ENCODE assay signal across 8 cellular contexts in genomic region chr22:35627267-35628041, GRCh38. TPM values are rescaled to one million over a fixed set of nuclear protein-coding genes. Genes with fewer than 3 reads are reported as not detected.
DNase-seq lines count a peak whose midpoint lies in the region; ATAC-seq, FAIRE-seq and TF ChIP-seq lines count a peak whose summit lies in the region.

No MANE protein-coding gene starts in this region.

- H3K9me3 Mint-ChIP-seq in mesothelial cell of epicardium = no peaks in the 10 kb centered on the region

- peak overlapping the region; percentile 64 for H3K27ac Mint-ChIP-seq in mesothelial cell of epicardium

- POLR2A ChIA-PET in A673 (lab: Charles Lee; ENCODE audit: low non-redundant PET) = interaction anchor here (0.6 kb wide), 1 partner anchor 57 kb away, joined by 3 read pairs; no protein-coding TSS in a partner anchor
- POLR2A ChIA-PET in endothelial cell of umbilical vein (lab: Charles Lee) = no interaction called here

- no peaks in the 10 kb centered on the region for H3K36me3 ChIP-seq in A673 (ENCODE audit: insufficient read depth, low read length, poor library complexity, severe bottlenecking)
- no peaks in the 10 kb centered on the region for H3K36me3 ChIP-seq in endothelial cell of umbilical vein (ENCODE audit: control insufficient read depth in 2 of 2, extremely low read depth in 1 of 2, insufficient read depth in 2 of 2, low read length in 2 of 2)

- ATAC-seq in GM21381 (IDR thresholded peaks at IDR 0.05; ENCODE audit: unreplicated experiment) = no peak

- no peaks in the 10 kb centered on the region for H3K36me3 Mint-ChIP-seq in mesothelial cell of epicardium

- BruUV-seq in A673 (replicated peaks; lab: Mats Ljungman, UMichigan) (TSS peak; percentile 34), endothelial cell of umbilical vein (replicated peaks; lab: Mats Ljungman, UMichigan) (TSS peak; percentile 36)

- H3K4me3 Mint-ChIP-seq in mesothelial cell of epicardium = peak overlapping the region; percentile 71

- H3K79me2 ChIP-seq in endothelial cell of umbilical vein (ENCODE audit: control insufficient read depth, insufficient read depth, low read length) = no peaks in the 10 kb centered on the region

- H2AFZ ChIP-seq in endothelial cell of umbilical vein (ENCODE audit: low read depth, low read length) = peak overlapping the region; percentile 96

- peak overlapping the region; percentile 81 for H3K4me2 ChIP-seq in endothelial cell of umbilical vein (ENCODE audit: insufficient read depth, low read length)

- CTCF ChIA-PET in A673 (lab: Charles Lee) (no interaction called here), endothelial cell of umbilical vein (lab: Charles Lee) (interaction anchor here (0.7 to 2.2 kb wide), 18 partner anchors 16 to 651 kb away, joined by 3 to 19 read pairs (median 4); partner anchors contain the start of genes APOL6 and RBFOX2)

- TF ChIP-seq CTCF in A673 (conservative IDR thresholded peaks at IDR 0.05; ENCODE audit: low read depth, low read length) (peak; percentile 75), GM13976 (IDR thresholded peaks at IDR 0.05; ENCODE audit: borderline replicate concordance, control extremely low read depth, extremely low read depth, insufficient read depth, missing control alignments) (peak; percentile 71), endothelial cell of umbilical vein (IDR thresholded peaks at IDR 0.05; ENCODE audit: extremely low read depth in 1 of 2, insufficient read depth in 1 of 2, low read depth in 1 of 2, low read length in 2 of 2) (peak; percentile 48 to 54), mesothelial cell of epicardium (IDR thresholded peaks at IDR 0.05; ENCODE audit: unreplicated experiment) (no peak)

- peak; percentile 93 for FAIRE-seq in endothelial cell of umbilical vein (lab: Jason Lieb, UNC)

- H3K27me3 ChIP-seq in A673 (replicated peaks; ENCODE audit: insufficient read depth, low read depth, low read length, poor library complexity) = no peaks in the 10 kb centered on the region
- H3K27me3 ChIP-seq in endothelial cell of umbilical vein (ENCODE audit: control insufficient read depth in 2 of 2, insufficient read depth in 2 of 2, low read length in 2 of 2) = no peaks in the 10 kb centered on the region

- peak overlapping the region; percentile 59 for H3K9ac ChIP-seq in endothelial cell of umbilical vein (replicated peaks; ENCODE audit: extremely low read depth, insufficient read depth, low read length)

- in situ Hi-C loops in GM13976 (cut with MboI; ENCODE audit: low sequenced_read_pairs, unreplicated experiment) = no loop called here

- H3K4me3 ChIP-seq in A673 (ENCODE audit: low read depth, low read length, poor library complexity, severe bottlenecking) = peak overlapping the region; percentile 49
- peak overlapping the region; percentile 27 to 58 (median 51) for H3K4me3 ChIP-seq in endothelial cell of umbilical vein (replicated peaks in 1 of 3; ENCODE audit: insufficient read depth in 1 of 3, low read depth in 1 of 3, low read length in 3 of 3)

- no peaks in the 10 kb centered on the region for H3K27me3 Mint-ChIP-seq in mesothelial cell of epicardium (ENCODE audit: low read depth)

- no peaks in the 10 kb centered on the region for H3K9me1 ChIP-seq in endothelial cell of umbilical vein (replicated peaks; ENCODE audit: control insufficient read depth, extremely low read depth, insufficient read depth, low read length)

- DNase-seq in A673 (ENCODE audit: low spot score) = peak; percentile 90
- DNase-seq in GM13976 (ENCODE audit: low spot score) = peak; percentile 79
- DNase-seq in NCI-H510A treated with DMSO at 0.1 percent for 48 hours (lab: John Stamatoyannopoulos, UW) = peak; percentile 64
- DNase-seq in activated CD8-positive, alpha-beta memory T cell treated with anti-CD3 and anti-CD28 coated beads, Interleukin-2, amount 50 U/mL, for 4 hours = peak; percentile 59
- DNase-seq in endothelial cell of umbilical vein (ENCODE audit: low read depth, low spot score) = peak; percentile 76
- DNase-seq in mesothelial cell of epicardium (ENCODE audit: low spot score in 2 of 2, unreplicated experiment in 2 of 2) = peak in 1 of 2 experiments; percentile 48
- peak; percentile 45 for DNase-seq in stimulated activated CD8-positive, alpha-beta memory T cell treated with anti-CD3 and anti-CD28 coated beads, Interleukin-4, amount 100 ng/mL, for 24 hours (ENCODE audit: low read depth)

- intact Hi-C loops in A673 (cut with micrococcal nuclease; ENCODE audit: unreplicated experiment) = loop anchor here (1.0 to 5.0 kb wide), 4 partner anchors 210 to 497 kb away; no protein-coding TSS in a partner anchor
- intact Hi-C loops in endothelial cell of umbilical vein (cut with micrococcal nuclease) = loop anchor here (1.0 kb wide), 6 partner anchors 216 to 497 kb away; no protein-coding TSS in a partner anchor

- H3K4me1 ChIP-seq in A673 (ENCODE audit: insufficient read depth, low read length, poor library complexity, severe bottlenecking) = peaks cover 18% of the 10 kb centered on the region
- peaks cover 8% of the 10 kb centered on the region for H3K4me1 ChIP-seq in endothelial cell of umbilical vein (ENCODE audit: control insufficient read depth, extremely low read depth, insufficient read depth, low read length)

- H3K27ac ChIP-seq in A673 (ENCODE audit: low read depth, low read length, poor library complexity, severe bottlenecking) = peak overlapping the region; percentile 45
- H3K27ac ChIP-seq in endothelial cell of umbilical vein (ENCODE audit: insufficient read depth, low read depth, low read length) = peak overlapping the region; percentile 30

- peak; percentile 21 for TF ChIP-seq POLR2A in endothelial cell of umbilical vein (IDR thresholded peaks at IDR 0.05; ENCODE audit: low read depth, low read length)

- H3K9me3 ChIP-seq in A673 (ENCODE audit: low read depth, low read length, poor library complexity, severe bottlenecking) = no peaks in the 10 kb centered on the region
- no peaks in the 10 kb centered on the region for H3K9me3 ChIP-seq in endothelial cell of umbilical vein (replicated peaks; ENCODE audit: control insufficient read depth, insufficient read depth, low read length)

- H4K20me1 ChIP-seq in endothelial cell of umbilical vein (replicated peaks; ENCODE audit: control insufficient read depth, extremely low read depth, insufficient read depth, low read length) = no peaks in the 10 kb centered on the region

- H3K4me1 Mint-ChIP-seq in mesothelial cell of epicardium = peaks cover 27% of the 10 kb centered on the region

- dilution Hi-C loops in endothelial cell of umbilical vein (cut with MboI; ENCODE audit: extremely low pct_ligation_motif_present, low sequenced_read_pairs) = no loop called here

TF ChIP-seq in endothelial cell of umbilical vein, 7 proteins besides CTCF, POLR2A, EP300 and RAD21:
- TF ChIP-seq POLR2AphosphoS5 (IDR thresholded peaks at IDR 0.05; ENCODE audit: insufficient read depth, low read depth, low read length) (peak; percentile 13), MAX (IDR thresholded peaks at IDR 0.05; ENCODE audit: insufficient read depth, insufficient read length) (no peak), FOS (IDR thresholded peaks at IDR 0.05; ENCODE audit: borderline replicate concordance, insufficient read depth, low read length) (no peak), EZH2 (IDR thresholded peaks at IDR 0.05; ENCODE audit: borderline replicate concordance, low read depth, low read length, severe bottlenecking) (no peak), GATA2 (IDR thresholded peaks at IDR 0.05; ENCODE audit: insufficient read depth, insufficient read length, low read depth, low read length) (no peak), JUN (IDR thresholded peaks at IDR 0.05; ENCODE audit: borderline replicate concordance, insufficient read depth, insufficient read length, low read depth) (no peak), MYC (IDR thresholded peaks at IDR 0.05; ENCODE audit: low read depth, low read length) (peak; percentile 43)

RNA-seq across cellular contexts. Expression of gene MB, which starts 10.3 kb away (rescaled TPM):
- total RNA-seq in A673 (2021) (0.30 and 0.46 TPM in 2 replicates), endothelial cell of umbilical vein (not detected in 2 replicates), mesothelial cell of epicardium (not detected in 3 replicates)
- polyA plus RNA-seq in endothelial cell of umbilical vein = not detected in 2 replicates
- not detected in 2 replicates for polyA plus RNA-seq in endothelial cell of umbilical vein (2011; cell fraction: cytosol; rRNA removed)
- polyA plus RNA-seq in endothelial cell of umbilical vein (2011; cell fraction: nucleus; rRNA removed) = not detected in 2 replicates
- not detected in 2 replicates for polyA plus RNA-seq in endothelial cell of umbilical vein (2012)
- polyA minus RNA-seq in endothelial cell of umbilical vein = not detected in 2 replicates
- polyA minus RNA-seq in endothelial cell of umbilical vein (2011; cell fraction: cytosol; rRNA and poly(A)+ RNA removed) = 1.1 TPM
- polyA minus RNA-seq in endothelial cell of umbilical vein (2011; cell fraction: nucleus; rRNA and poly(A)+ RNA removed) = not detected in 2 replicates

RNA-seq across cellular contexts. Expression of gene APOL6, which starts 20.8 kb away (rescaled TPM):
- total RNA-seq in A673 (2021) = 6.3 and 7.0 TPM in 2 replicates
- 1.3 and 3.0 TPM in 2 replicates for total RNA-seq in endothelial cell of umbilical vein
- polyA plus RNA-seq in endothelial cell of umbilical vein = 0.33 TPM in 2 replicates
- polyA plus RNA-seq in endothelial cell of umbilical vein (2011; cell fraction: cytosol; rRNA removed) = 0.36 and 0.38 TPM in 2 replicates
- polyA plus RNA-seq in endothelial cell of umbilical vein (2011; cell fraction: nucleus; rRNA removed) = 0.39 and 0.40 TPM in 2 replicates
- polyA plus RNA-seq in endothelial cell of umbilical vein (2012) = 0.46 and 0.55 TPM in 2 replicates
- 1.1 TPM in 2 replicates for polyA minus RNA-seq in endothelial cell of umbilical vein
- 7.2 TPM for polyA minus RNA-seq in endothelial cell of umbilical vein (2011; cell fraction: cytosol; rRNA and poly(A)+ RNA removed)
- polyA minus RNA-seq in endothelial cell of umbilical vein (2011; cell fraction: nucleus; rRNA and poly(A)+ RNA removed) = 0.77 and 0.96 TPM in 2 replicates
- total RNA-seq in mesothelial cell of epicardium = 1.1 to 1.2 TPM (median 1.2 TPM) in 3 replicates
